Comparison of ENCODE assay signal across 23 cellular contexts in genomic region chr2:232457121-232458011, GRCh38. TPM values are rescaled to one million over a fixed set of nuclear protein-coding genes. Genes with fewer than 3 reads are reported as not detected.
"Had no signal": no experiment of that assay in that cellular context is flagged by ENCODE, and none has a peak within 500 bp of the region (broad histone marks: within the 10 kb centered on the region; RNA-seq: fewer than 3 reads in every experiment).

No MANE protein-coding gene starts in this region.

- DNase-seq: activated CD4-positive, alpha-beta T cell treated with anti-CD3 and anti-CD28 coated beads for 1 hour; activated CD4-positive, alpha-beta T cell treated with anti-CD3 and anti-CD28 coated beads, Interleukin-2, amount 50 U/mL, for 4 hours; activated gamma-delta T cell; activated naive CD8-positive, alpha-beta T cell treated with anti-CD3 and anti-CD28 coated beads for 36 hours; activated T-cell treated with anti-CD3 and anti-CD28 coated beads, Interleukin-2, amount 50 U/mL, for 1 hour; amygdala; body of pancreas; central memory CD4-positive, alpha-beta T cell; cortex of kidney; effector memory CD4-positive, alpha-beta T cell; foreskin melanocyte; left colon; mesenchymal stem cell; natural killer cell; nucleus accumbens; small intestine; T-helper 1 cell; T1000 had no signal

- H3K4me3 ChIP-seq: body of pancreas, right atrium auricular region had no signal

- H3K4me1 ChIP-seq: body of pancreas, right atrium auricular region had no signal

- H3K36me3 ChIP-seq: right atrium auricular region had no signal

- ATAC-seq: body of pancreas, left colon, natural killer cell, SK-N-SH treated with all-trans-retinoic acid at 6 μM for 48 hours had no signal

- H3K27ac ChIP-seq: body of pancreas, right atrium auricular region had no signal

- FAIRE-seq: small intestine, urothelium cell line had no signal

- H3K9me3 ChIP-seq: body of pancreas, right atrium auricular region had no signal

RNA-seq across cellular contexts. Expression of gene ALPI, which starts 1.4 kb away (rescaled TPM):
- total RNA-seq: activated naive CD8-positive, alpha-beta T cell treated with anti-CD3 and anti-CD28 coated beads for 36 hours; body of pancreas; fibroblast of lung; natural killer cell; progenitor cell of endocrine pancreas; right atrium auricular region had no signal
- polyA plus RNA-seq: fibroblast of lung had no signal

RNA-seq across cellular contexts. Expression of gene ECEL1, which starts 30.3 kb away (rescaled TPM):
- total RNA-seq: fibroblast of lung, left colon, natural killer cell, right atrium auricular region had no signal
- polyA plus RNA-seq: fibroblast of lung had no signal

RNA-seq across cellular contexts. Expression of gene ALPG, which starts 50.7 kb away (rescaled TPM):
- total RNA-seq: activated naive CD8-positive, alpha-beta T cell treated with anti-CD3 and anti-CD28 coated beads for 36 hours; body of pancreas; fibroblast of lung; natural killer cell; progenitor cell of endocrine pancreas; right atrium auricular region had no signal
- polyA plus RNA-seq: fibroblast of lung had no signal
